Comparison of ENCODE assay signal across 11 cellular contexts in genomic region chr2:112843836-112844235, GRCh38. TPM values are rescaled to one million over a fixed set of nuclear protein-coding genes. Genes with fewer than 3 reads are reported as not detected.
"Had no signal": no experiment of that assay in that cellular context is flagged by ENCODE, and none has a peak within 500 bp of the region (broad histone marks: within the 10 kb centered on the region; RNA-seq: fewer than 3 reads in every experiment).

No MANE protein-coding gene starts in this region.

- H3K4me1 ChIP-seq: HAP-1 had no signal

- H3K36me3 ChIP-seq: HAP-1 had no signal

- H3K4me3 ChIP-seq: GM23248, HAP-1 had no signal

- DNase-seq: GM23248, GOT3, H7, HFFc6, KBM-7 had no signal

- H3K27ac ChIP-seq: GM23248 had no signal

- H3K9ac ChIP-seq: GM23248 had no signal

- FAIRE-seq: HTR-8/SVneo had no signal

- H3K9me3 ChIP-seq: HAP-1 had no signal

- H2AFZ ChIP-seq: GM23248 had no signal

- ATAC-seq: HCT116 had no signal

RNA-seq across cellular contexts. Expression of gene IL1B, which starts 7.3 kb away (rescaled TPM):
- total RNA-seq: H4, H7 had no signal
- polyA plus RNA-seq: IgD-negative memory B cell had no signal

RNA-seq across cellular contexts. Expression of gene IL1A, which starts 59.5 kb away (rescaled TPM):
- total RNA-seq: HT-29 had no signal
- polyA plus RNA-seq: GM23248, IgD-negative memory B cell had no signal
